19 cellular contexts compared by ENCODE assay signal in genomic region chr1:20546637-20547036, GRCh38. TPM values are rescaled to one million over a fixed set of nuclear protein-coding genes. Genes with fewer than 3 reads are reported as not detected.
DNase-seq lines count a peak whose midpoint lies in the region; ATAC-seq and TF ChIP-seq lines count a peak whose summit lies in the region.
"Had no signal": no experiment of that assay in that cellular context is flagged by ENCODE, and none has a peak within 500 bp of the region (broad histone marks: within the 10 kb centered on the region; RNA-seq: fewer than 3 reads in every experiment).

No MANE protein-coding gene starts in this region.

- CTCF ChIA-PET in activated naive CD4-positive, alpha-beta T cell treated with anti-CD3 and anti-CD28 coated beads for 36 hours (lab: Charles Lee): no interaction called here

- no peak overlapping the region for H3K4me3 Mint-ChIP-seq in activated naive CD4-positive, alpha-beta T cell treated with anti-CD3 and anti-CD28 coated beads for 36 hours
- H3K4me3 Mint-ChIP-seq in endothelial cell (ENCODE audit: unreplicated experiment) (no peak overlapping the region), neural progenitor cell (no peak overlapping the region)
- H3K4me3 Mint-ChIP-seq: B cell; CD4-positive, alpha-beta T cell; CD8-positive, alpha-beta T cell had no signal

- no peak overlapping the region for H3K9ac ChIP-seq in neural progenitor cell
- H3K9ac ChIP-seq: BLaER1 treated with 17β-estradiol and CSF1 and Interleukin-3, amounts not matched to agents 10 nM and 100 nM had no signal

- H3K36me3 Mint-ChIP-seq in activated naive CD4-positive, alpha-beta T cell treated with anti-CD3 and anti-CD28 coated beads for 36 hours (ENCODE audit: low read depth): no peaks in the 10 kb centered on the region
- H3K36me3 Mint-ChIP-seq in activated naive CD4-positive, alpha-beta T cell treated with anti-CD3 and anti-CD28 coated beads, Interleukin-2, amount 50 U/mL, for 72 hours: no peaks in the 10 kb centered on the region
- H3K36me3 Mint-ChIP-seq in endothelial cell (ENCODE audit: low read depth, unreplicated experiment) (no peaks in the 10 kb centered on the region), neural progenitor cell (no peaks in the 10 kb centered on the region)
- H3K36me3 Mint-ChIP-seq: CD8-positive, alpha-beta T cell had no signal

- intact Hi-C loops in activated naive CD4-positive, alpha-beta T cell treated with anti-CD3 and anti-CD28 coated beads for 36 hours (cut with micrococcal nuclease): no loop called here

- no peaks in the 10 kb centered on the region for H3K4me1 ChIP-seq in neural progenitor cell
- H3K4me1 ChIP-seq: Caco-2 had no signal

- no peaks in the 10 kb centered on the region for H3K36me3 ChIP-seq in neural progenitor cell
- H3K36me3 ChIP-seq: BLaER1 treated with 17β-estradiol and CSF1 and Interleukin-3, amounts not matched to agents 10 nM and 100 nM had no signal

- H3K9me3 Mint-ChIP-seq in activated naive CD4-positive, alpha-beta T cell treated with anti-CD3 and anti-CD28 coated beads for 36 hours: no peaks in the 10 kb centered on the region
- no peaks in the 10 kb centered on the region for H3K9me3 Mint-ChIP-seq in activated naive CD4-positive, alpha-beta T cell treated with anti-CD3 and anti-CD28 coated beads, Interleukin-2, amount 50 U/mL, for 72 hours
- H3K9me3 Mint-ChIP-seq in endothelial cell (ENCODE audit: unreplicated experiment) (no peaks in the 10 kb centered on the region), neural progenitor cell (no peaks in the 10 kb centered on the region)
- H3K9me3 Mint-ChIP-seq: CD4-positive, alpha-beta T cell; CD8-positive, alpha-beta T cell had no signal

- no peaks in the 10 kb centered on the region for H4K20me1 ChIP-seq in neural progenitor cell (ENCODE audit: low read depth)

- H3K4me2 ChIP-seq in neural progenitor cell: no peak overlapping the region
- H3K4me2 ChIP-seq: A549; BLaER1 treated with 17β-estradiol and CSF1 and Interleukin-3, amounts not matched to agents 10 nM and 100 nM had no signal

- no peak for ATAC-seq in activated naive CD4-positive, alpha-beta T cell treated with anti-CD3 and anti-CD28 coated beads, Interleukin-2, amount 50 U/mL, for 72 hours
- ATAC-seq: A549; CD8-positive, alpha-beta T cell; GM12878 had no signal

- H3K4me1 Mint-ChIP-seq in activated naive CD4-positive, alpha-beta T cell treated with anti-CD3 and anti-CD28 coated beads for 36 hours (ENCODE audit: low read depth): no peaks in the 10 kb centered on the region
- H3K4me1 Mint-ChIP-seq in endothelial cell (ENCODE audit: unreplicated experiment) (peaks cover 9% of the 10 kb centered on the region), neural progenitor cell (peaks cover 6% of the 10 kb centered on the region)

- H3K27ac ChIP-seq in neural progenitor cell: no peak overlapping the region
- H3K27ac ChIP-seq: 22Rv1; A549; BLaER1 treated with 17β-estradiol and CSF1 and Interleukin-3, amounts not matched to agents 10 nM and 100 nM; C4-2B had no signal

- no peaks in the 10 kb centered on the region for H3K9me3 ChIP-seq in neural progenitor cell (ENCODE audit: low read depth)
- H3K9me3 ChIP-seq: A549; BLaER1 treated with 17β-estradiol and CSF1 and Interleukin-3, amounts not matched to agents 10 nM and 100 nM; Caco-2 had no signal

- peaks cover 26% of the 10 kb centered on the region for H3K27me3 Mint-ChIP-seq in activated naive CD4-positive, alpha-beta T cell treated with anti-CD3 and anti-CD28 coated beads for 36 hours (ENCODE audit: low read depth)
- H3K27me3 Mint-ChIP-seq in endothelial cell (ENCODE audit: unreplicated experiment) (peaks cover 10% of the 10 kb centered on the region), neural progenitor cell (ENCODE audit: insufficient read depth, low read depth) (peaks cover 14% of the 10 kb centered on the region)

- no peak overlapping the region for H3K4me3 ChIP-seq in neural progenitor cell
- H3K4me3 ChIP-seq: A549; BLaER1 treated with 17β-estradiol and CSF1 and Interleukin-3, amounts not matched to agents 10 nM and 100 nM; GM12878 had no signal

- no peak for DNase-seq in activated naive CD4-positive, alpha-beta T cell treated with anti-CD3 and anti-CD28 coated beads for 36 hours
- no peak for DNase-seq in activated naive CD4-positive, alpha-beta T cell treated with anti-CD3 and anti-CD28 coated beads, Interleukin-2, amount 50 U/mL, for 72 hours (ENCODE audit: low spot score in 2 of 2)
- no peak for DNase-seq in endothelial cell (ENCODE audit: low spot score)
- DNase-seq in neural progenitor cell (ENCODE audit: low spot score): peak; percentile 20
- no peak for DNase-seq in stimulated activated naive CD4-positive, alpha-beta T cell treated with Interleukin-2 at 50 U/mL for 16 hours (lab: John Stamatoyannopoulos, UW)
- no peak for DNase-seq in GM10266 (ENCODE audit: extremely low spot score)
- DNase-seq: AML-193; Caco-2; Calu3; CD4-positive, alpha-beta T cell; CD8-positive, alpha-beta T cell; DMS79 treated with DMSO at 0.1 percent for 48 hours; GF-D8 had no signal

- peak overlapping the region; percentile 30 for H3K27ac Mint-ChIP-seq in activated naive CD4-positive, alpha-beta T cell treated with anti-CD3 and anti-CD28 coated beads for 36 hours
- H3K27ac Mint-ChIP-seq in activated naive CD4-positive, alpha-beta T cell treated with anti-CD3 and anti-CD28 coated beads, Interleukin-2, amount 50 U/mL, for 72 hours: no peak overlapping the region
- H3K27ac Mint-ChIP-seq in endothelial cell (ENCODE audit: unreplicated experiment): peak overlapping the region; percentile 6
- no peak overlapping the region for H3K27ac Mint-ChIP-seq in neural progenitor cell
- H3K27ac Mint-ChIP-seq: B cell; CD4-positive, alpha-beta T cell; CD8-positive, alpha-beta T cell had no signal

- TF ChIP-seq CTCF in endothelial cell (IDR thresholded peaks at IDR 0.05; ENCODE audit: unreplicated experiment) (no peak), neural progenitor cell (IDR thresholded peaks at IDR 0.05) (no peak), GM10266 (IDR thresholded peaks at IDR 0.05; ENCODE audit: control insufficient read depth, insufficient read depth, low read depth, missing control alignments) (no peak)

- peaks cover 86% of the 10 kb centered on the region for H3K27me3 ChIP-seq in neural progenitor cell

- no peaks in the 10 kb centered on the region for H3F3A ChIP-seq in neural progenitor cell (ENCODE audit: low read depth)

- H3K79me2 ChIP-seq in neural progenitor cell (ENCODE audit: low read depth): no peaks in the 10 kb centered on the region

- no peak overlapping the region for H2AFZ ChIP-seq in neural progenitor cell (replicated peaks)

RNA-seq across cellular contexts. Expression of gene FAM43B, which starts 5.7 kb away (rescaled TPM):
- not detected for total RNA-seq in activated naive CD4-positive, alpha-beta T cell treated with anti-CD3 and anti-CD28 coated beads for 36 hours
- total RNA-seq in activated naive CD4-positive, alpha-beta T cell treated with anti-CD3 and anti-CD28 coated beads, Interleukin-2, amount 50 U/mL, for 72 hours: not detected
- total RNA-seq in endothelial cell (ENCODE audit: unreplicated experiment) (1.7 TPM), neural progenitor cell (ENCODE audit: low replicate concordance) (0.09 TPM in 1 of 2 replicates, not detected in the other)
- total RNA-seq: B cell; Calu3; CD4-positive, alpha-beta T cell; CD8-positive, alpha-beta T cell; GM12878 had no signal

RNA-seq across cellular contexts. Expression of gene MUL1, which starts 38.7 kb away (rescaled TPM):
- total RNA-seq in activated naive CD4-positive, alpha-beta T cell treated with anti-CD3 and anti-CD28 coated beads for 36 hours: 10 to 100 TPM; 10.9 to 12.1 TPM
- 10 to 100 TPM; 12.8 to 14.6 TPM for total RNA-seq in activated naive CD4-positive, alpha-beta T cell treated with anti-CD3 and anti-CD28 coated beads, Interleukin-2, amount 50 U/mL, for 72 hours
- total RNA-seq in endothelial cell (ENCODE audit: unreplicated experiment) (31.5 TPM), neural progenitor cell (ENCODE audit: low replicate concordance) (6.7 and 18.9 TPM in 2 replicates)

RNA-seq across cellular contexts. Expression of gene CDA, which starts 42.3 kb away (rescaled TPM):
- total RNA-seq in activated naive CD4-positive, alpha-beta T cell treated with anti-CD3 and anti-CD28 coated beads for 36 hours: not detected
- total RNA-seq in activated naive CD4-positive, alpha-beta T cell treated with anti-CD3 and anti-CD28 coated beads, Interleukin-2, amount 50 U/mL, for 72 hours: not detected
- total RNA-seq in endothelial cell (ENCODE audit: unreplicated experiment) (1.1 TPM), neural progenitor cell (ENCODE audit: low replicate concordance) (0.64 and 0.96 TPM in 2 replicates)
- total RNA-seq: B cell; CD8-positive, alpha-beta T cell; GM12878 had no signal

Comparison
In these comparisons a context has a peak if more than half of its experiments do, and no peak if none do; other contexts are left out.
1. H3K27ac Mint-ChIP-seq: peak in activated naive CD4-positive, alpha-beta T cell treated with anti-CD3 and anti-CD28 coated beads for 36 hours (single experiment) and endothelial cell (single experiment); none in activated naive CD4-positive, alpha-beta T cell treated with anti-CD3 and anti-CD28 coated beads, Interleukin-2, amount 50 U/mL, for 72 hours (0 of 2) and neural progenitor cell (single experiment).